In the genomic region with DNA sequence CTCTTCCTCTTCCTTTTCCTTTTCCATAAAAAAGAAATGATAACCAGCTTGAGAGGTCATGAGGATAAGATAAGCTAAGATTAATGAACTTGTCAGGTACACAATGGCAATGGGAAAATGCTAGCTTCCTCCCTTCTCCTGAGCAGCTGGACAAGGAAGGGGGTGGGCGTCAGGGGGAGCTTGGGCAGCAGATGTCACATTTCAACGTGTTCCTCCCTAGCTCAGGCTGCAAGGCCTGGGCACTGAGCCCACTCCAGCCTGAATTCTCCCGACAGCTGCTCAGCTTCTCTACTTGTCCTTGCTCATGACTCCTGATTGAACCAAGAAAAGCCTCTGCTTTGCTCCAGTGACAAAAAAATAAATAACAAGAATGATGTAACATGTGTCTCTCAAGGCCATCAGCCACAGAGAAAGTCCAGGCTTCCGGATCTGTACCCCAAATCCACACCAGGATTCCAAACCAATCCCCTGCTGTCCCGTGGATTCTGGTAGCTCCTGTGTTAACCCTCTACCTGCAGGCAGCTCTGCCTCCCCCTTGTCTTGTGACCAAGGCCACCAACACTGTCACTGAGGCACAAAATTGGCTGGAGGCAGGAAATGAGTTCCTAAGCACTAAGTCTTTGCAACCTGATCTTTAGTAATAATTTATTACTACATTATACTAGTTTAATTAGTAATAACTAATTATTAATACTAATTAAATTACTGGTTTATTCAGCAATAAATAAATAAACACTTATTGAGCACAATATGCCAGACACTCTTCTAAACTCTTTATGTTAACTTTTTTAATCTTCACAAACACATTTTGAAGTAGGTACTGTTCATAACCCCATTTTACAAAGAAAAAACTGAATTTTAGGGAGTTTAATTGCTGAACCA, we compare ENCODE assay signal across 12 cellular contexts.
DNase-seq lines count a peak whose midpoint lies in the region; ATAC-seq and TF ChIP-seq lines count a peak whose summit lies in the region.
"Had no signal": no experiment of that assay in that cellular context is flagged by ENCODE, and none has a peak within 500 bp of the region (broad histone marks: within the 10 kb centered on the region; RNA-seq: fewer than 3 reads in every experiment).

No MANE protein-coding gene starts in this region.

- H3K79me1 ChIP-seq in trophoblast cell (ENCODE audit: low read length): peaks cover 15% of the 10 kb centered on the region

- H3K18ac ChIP-seq in trophoblast cell (ENCODE audit: low read length): no peak overlapping the region

- H4K91ac ChIP-seq in trophoblast cell (ENCODE audit: low read depth, low read length): no peak overlapping the region

- no peak overlapping the region for H3K23ac ChIP-seq in trophoblast cell (ENCODE audit: low read length)

- H3K27ac ChIP-seq in trophoblast cell (ENCODE audit: low read depth, low read length): no peak overlapping the region

- H3K79me2 ChIP-seq in trophoblast cell (ENCODE audit: control insufficient read depth, insufficient read depth, low read length, poor library complexity): no peaks in the 10 kb centered on the region

- peak overlapping the region; percentile 3 for H2BK12ac ChIP-seq in trophoblast cell (ENCODE audit: low read length)

- ATAC-seq in GM18909 (IDR thresholded peaks at IDR 0.05; ENCODE audit: poor library complexity, unreplicated experiment) (no peak), GM18873 (IDR thresholded peaks at IDR 0.05; ENCODE audit: low FRiP score, unreplicated experiment) (no peak)
- ATAC-seq: activated naive CD4-positive, alpha-beta T cell treated with anti-CD3 and anti-CD28 coated beads, Interleukin-2, amount 50 U/mL, for 72 hours had no signal

- H3K9ac ChIP-seq in trophoblast cell (ENCODE audit: low read length): no peak overlapping the region

- H4K12ac ChIP-seq in trophoblast cell (ENCODE audit: low read depth, low read length): no peak overlapping the region

- no CpG with 5 or more reads among the region's 5 CpGs for WGBS in trophoblast cell (ENCODE audit: extremely low coverage, insufficient coverage, insufficient read length)

- H2BK5ac ChIP-seq in trophoblast cell (ENCODE audit: low read depth, low read length, poor library complexity): no peak overlapping the region

- no peak overlapping the region for H3K4ac ChIP-seq in trophoblast cell (ENCODE audit: low read depth, low read length)

- H2BK120ac ChIP-seq in trophoblast cell (ENCODE audit: insufficient read depth, low read length, poor library complexity): no peak overlapping the region

- H3K9me3 ChIP-seq in trophoblast cell (ENCODE audit: insufficient read depth, low read depth, low read length): no peaks in the 10 kb centered on the region

- no peak overlapping the region for H2AFZ ChIP-seq in trophoblast cell (ENCODE audit: insufficient read depth, low read length, poor library complexity)

- no peak overlapping the region for H3K4me2 ChIP-seq in trophoblast cell (ENCODE audit: low read length)

- H3K14ac ChIP-seq in trophoblast cell (ENCODE audit: low read length): no peak overlapping the region

- DNase-seq in DMS79 treated with DMSO at 0.1 percent for 48 hours (lab: John Stamatoyannopoulos, UW) (peak; percentile 88), NCI-H69 (lab: John Stamatoyannopoulos, UW) (peak; percentile 98), fibroblast of pulmonary artery (ENCODE audit: low read depth) (peak; percentile 90), trophoblast cell (no peak), NCI-H748 treated with DMSO at 0.1 percent for 48 hours (lab: John Stamatoyannopoulos, UW) (no peak)
- no peak for DNase-seq in activated CD4-positive, alpha-beta T cell treated with anti-CD3 and anti-CD28 coated beads for 1 hour
- DNase-seq: GF-D8; stimulated activated CD4-positive, alpha-beta T cell treated with anti-CD3 and anti-CD28 coated beads, Interleukin-4, amount 100 ng/mL, for 1 hour; SW 1271 had no signal

- H3K4me1 ChIP-seq in trophoblast cell (ENCODE audit: control insufficient read depth in 1 of 2, insufficient read depth in 2 of 2, low read length in 2 of 2): peaks cover 6 to 22% of the 10 kb centered on the region in 2 experiments

- no peak overlapping the region for H2AK5ac ChIP-seq in trophoblast cell (ENCODE audit: low read length)

- no peaks in the 10 kb centered on the region for H3K27me3 ChIP-seq in trophoblast cell (ENCODE audit: insufficient read depth, low read length)

- TF ChIP-seq CTCF in fibroblast of pulmonary artery (IDR thresholded peaks at IDR 0.05; ENCODE audit: low read length, missing control alignments): no peak

- no peak overlapping the region for H3K4me3 ChIP-seq in fibroblast of pulmonary artery (replicated peaks; ENCODE audit: low read depth, low read length)
- no peak overlapping the region for H3K4me3 ChIP-seq in trophoblast cell (ENCODE audit: low read depth, low read length)

- H3K36me3 ChIP-seq in trophoblast cell (ENCODE audit: control insufficient read depth in 1 of 2, insufficient read depth in 2 of 2, low read length in 2 of 2): no peaks in the 10 kb centered on the region

- no peak overlapping the region for H4K8ac ChIP-seq in trophoblast cell (ENCODE audit: low read depth, low read length)

Comparison
In these comparisons a context has a peak if more than half of its experiments do, and no peak if none do; other contexts are left out.
1. DNase-seq: peak in DMS79 treated with DMSO at 0.1 percent for 48 hours (single experiment), NCI-H69 (single experiment) and fibroblast of pulmonary artery (single experiment); none in trophoblast cell (0 of 2), activated CD4-positive, alpha-beta T cell treated with anti-CD3 and anti-CD28 coated beads for 1 hour (single experiment) and NCI-H748 treated with DMSO at 0.1 percent for 48 hours (single experiment).